ENCODE assay signal across 1 cellular context in genomic region chr6:121666809-121667208, GRCh38.
TF ChIP-seq lines count a peak whose summit lies in the region.

No MANE protein-coding gene starts in this region.

TF ChIP-seq in GM23338, 12 proteins besides CTCF, POLR2A, EP300 and RAD21 (continued from another document):
- TF ChIP-seq ETS1 (IDR thresholded peaks at IDR 0.05) (no peak), JUNB (IDR thresholded peaks at IDR 0.05; ENCODE audit: unreplicated experiment) (no peak), ZNF331 (CRISPR knock-in tag; IDR thresholded peaks at IDR 0.05; ENCODE audit: low read depth) (no peak), ZNF114 (CRISPR knock-in tag; IDR thresholded peaks at IDR 0.05) (no peak)
